29 cellular contexts compared by ENCODE assay signal in the genomic region with DNA sequence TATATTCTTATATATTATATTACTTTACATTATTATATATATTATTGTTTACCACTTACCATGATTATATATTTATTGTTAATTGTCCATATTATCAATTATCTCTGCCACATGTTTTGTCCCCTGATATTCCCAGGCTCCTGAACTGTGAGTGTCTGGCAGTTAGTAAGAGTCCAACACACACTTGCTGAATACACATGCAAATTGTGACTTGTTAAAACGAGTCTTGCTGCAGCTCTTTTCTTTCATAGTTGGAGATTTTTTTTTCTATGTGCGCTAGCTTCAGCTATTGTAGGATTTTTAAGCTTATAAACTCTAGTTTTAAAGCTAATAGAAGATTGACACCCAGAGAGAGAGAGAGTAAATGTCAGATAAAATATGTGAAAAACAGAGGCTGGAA.
"Had no signal": no experiment of that assay in that cellular context is flagged by ENCODE, and none has a peak within 500 bp of the region (broad histone marks: within the 10 kb centered on the region; RNA-seq: fewer than 3 reads in every experiment).

No MANE protein-coding gene starts in this region.

- DNase-seq: activated CD4-positive, alpha-beta T cell treated with anti-CD3 and anti-CD28 coated beads for 1 hour; activated CD4-positive, alpha-beta T cell treated with anti-CD3 and anti-CD28 coated beads, Interleukin-2, amount 50 U/mL, for 4 hours; activated CD8-positive, alpha-beta memory T cell treated with anti-CD3 and anti-CD28 coated beads for 24 hours; activated CD8-positive, alpha-beta memory T cell treated with anti-CD3 and anti-CD28 coated beads, Interleukin-2, amount 50 U/mL, for 4 hours; activated T-cell treated with anti-CD3 and anti-CD28 coated beads, Interleukin-2, amount 50 U/mL, for 24 hours; colonic mucosa; dorsolateral prefrontal cortex; effector memory CD8-positive, alpha-beta T cell; head of caudate nucleus; kidney; midbrain; natural killer cell; posterior cingulate gyrus; spleen; stimulated activated CD4-positive, alpha-beta T cell treated with anti-CD3 and anti-CD28 coated beads, Interleukin-4, amount 100 ng/mL, for 1 hour; stimulated activated naive CD4-positive, alpha-beta T cell; T-cell had no signal

- H3K4me1 Mint-ChIP-seq: activated T-helper 17 cell treated with anti-CD3 and anti-CD28 coated beads, Interleukin-2, amount 50 U/mL, for 72 hours; natural killer cell; T-cell had no signal

- H3K9me3 Mint-ChIP-seq: activated naive CD4-positive, alpha-beta T cell treated with anti-CD3 and anti-CD28 coated beads, Interleukin-2, amount 50 U/mL, for 72 hours; activated T-cell treated with anti-CD3 and anti-CD28 coated beads, Interleukin-2, amount 50 U/mL, for 24 hours; effector memory CD8-positive, alpha-beta T cell; T-cell; type B pancreatic cell had no signal

- H3K4me1 ChIP-seq: ascending aorta, colonic mucosa had no signal

- FAIRE-seq: bronchial epithelial cell, frontal cortex, kidney, TTC549 had no signal

- H3K9me3 ChIP-seq: adrenal gland, ascending aorta, colonic mucosa, esophagus muscularis mucosa, thoracic aorta, vagina had no signal

- H3K27me3 Mint-ChIP-seq: type B pancreatic cell had no signal

- H3K27ac Mint-ChIP-seq: activated naive CD4-positive, alpha-beta T cell treated with anti-CD3 and anti-CD28 coated beads, Interleukin-2, amount 50 U/mL, for 72 hours; activated T-cell treated with anti-CD3 and anti-CD28 coated beads, Interleukin-2, amount 50 U/mL, for 24 hours; activated T-helper 17 cell treated with anti-CD3 and anti-CD28 coated beads, Interleukin-2, amount 50 U/mL, for 72 hours; effector memory CD8-positive, alpha-beta T cell; natural killer cell; T-cell had no signal

- H3K27ac ChIP-seq: ascending aorta, colonic mucosa, dorsolateral prefrontal cortex, thoracic aorta, vagina had no signal

- H3K36me3 ChIP-seq: adrenal gland, ascending aorta, colonic mucosa, esophagus muscularis mucosa, spleen, thoracic aorta, vagina had no signal

- H3K36me3 Mint-ChIP-seq: activated naive CD4-positive, alpha-beta T cell treated with anti-CD3 and anti-CD28 coated beads, Interleukin-2, amount 50 U/mL, for 72 hours; natural killer cell; T-cell; type B pancreatic cell had no signal

- H3K27me3 ChIP-seq: adrenal gland, ascending aorta, colonic mucosa, esophagus muscularis mucosa, vagina had no signal

- H3K4me3 Mint-ChIP-seq: activated T-cell treated with anti-CD3 and anti-CD28 coated beads, Interleukin-2, amount 50 U/mL, for 24 hours; activated T-helper 17 cell treated with anti-CD3 and anti-CD28 coated beads, Interleukin-2, amount 50 U/mL, for 72 hours; effector memory CD8-positive, alpha-beta T cell; natural killer cell; T-cell; type B pancreatic cell had no signal

- H3K4me3 ChIP-seq: adrenal gland, ascending aorta, colonic mucosa, dorsolateral prefrontal cortex, esophagus muscularis mucosa, lung, spleen, thoracic aorta, vagina had no signal
